Comparison of ENCODE assay signal across 1 cellular context in genomic region chr9:95923794-95924193, GRCh38.
TF ChIP-seq lines count a peak whose summit lies in the region.

No MANE protein-coding gene starts in this region.

TF ChIP-seq in HepG2, 621 proteins besides CTCF, POLR2A, EP300 and RAD21 (continued from another document and continues in another):
- TF ChIP-seq ZBTB14 (CRISPR knock-in tag; IDR thresholded peaks at IDR 0.05) (no peak), KLF9 (CRISPR knock-in tag; IDR thresholded peaks at IDR 0.05; ENCODE audit: low read depth) (no peak), ZNF790 (CRISPR knock-in tag; IDR thresholded peaks at IDR 0.05; ENCODE audit: borderline replicate concordance) (no peak), ZNF598 (CRISPR knock-in tag; IDR thresholded peaks at IDR 0.05; ENCODE audit: borderline replicate concordance) (no peak), XBP1 (CRISPR knock-in tag; IDR thresholded peaks at IDR 0.05) (no peak), MED1 (CRISPR knock-in tag; IDR thresholded peaks at IDR 0.05) (peak; percentile 69; the same call in 1 of the 2 replicates), HMG20A (CRISPR knock-in tag; IDR thresholded peaks at IDR 0.05; ENCODE audit: borderline replicate concordance) (peak; percentile 51; the same call in 1 of the 2 replicates), USF2 (IDR thresholded peaks at IDR 0.05; ENCODE audit: low read depth, low read length) (no peak), USF2 (CRISPR knock-in tag; IDR thresholded peaks at IDR 0.05; ENCODE audit: borderline replicate concordance) (no peak), SRSF1 (optimal IDR thresholded peaks at IDR 0.05; ENCODE audit: low read depth, low read length) (no peak), ZNF660 (CRISPR knock-in tag; IDR thresholded peaks at IDR 0.05; ENCODE audit: borderline replicate concordance, low read depth) (no peak), NFYC (CRISPR knock-in tag; IDR thresholded peaks at IDR 0.05) (no peak), MIXL1 (CRISPR knock-in tag; IDR thresholded peaks at IDR 0.05) (peak; percentile 62), GATA4 (IDR thresholded peaks at IDR 0.05; ENCODE audit: borderline replicate concordance, low read depth) (no peak), ZBTB26 (CRISPR knock-in tag; IDR thresholded peaks at IDR 0.05; ENCODE audit: borderline replicate concordance) (no peak), NONO (IDR thresholded peaks at IDR 0.05) (no peak), NONO (CRISPR knock-in tag; conservative IDR thresholded peaks at IDR 0.05) (0 out of 2 replicates have a peak, but pooled peaks have one; percentile 33), PHF21A (CRISPR knock-in tag; IDR thresholded peaks at IDR 0.05) (no peak), NKX3-1 (CRISPR knock-in tag; IDR thresholded peaks at IDR 0.05) (no peak), ZNF350 (CRISPR knock-in tag; IDR thresholded peaks at IDR 0.05; ENCODE audit: borderline replicate concordance, low read depth) (no peak), RFX3 (CRISPR knock-in tag; IDR thresholded peaks at IDR 0.05) (no peak), MAX (IDR thresholded peaks at IDR 0.05) (peak; percentile 54), ZFX (CRISPR knock-in tag; IDR thresholded peaks at IDR 0.05; ENCODE audit: low read depth) (peak; percentile 50; the same call in 1 of the 2 replicates), PCBP2 (optimal IDR thresholded peaks at IDR 0.05; ENCODE audit: low read depth, low read length, poor library complexity, severe bottlenecking) (no peak), ZNF776 (CRISPR knock-in tag; IDR thresholded peaks at IDR 0.05) (no peak), MTA1 (CRISPR knock-in tag; IDR thresholded peaks at IDR 0.05; ENCODE audit: borderline replicate concordance) (no peak), ZNF530 (CRISPR knock-in tag; IDR thresholded peaks at IDR 0.05; ENCODE audit: low read depth) (no peak), ZNF775 (CRISPR knock-in tag; IDR thresholded peaks at IDR 0.05; ENCODE audit: borderline replicate concordance) (no peak), ZHX1 (CRISPR knock-in tag; IDR thresholded peaks at IDR 0.05; ENCODE audit: low read depth) (no peak), ZSCAN21 (CRISPR knock-in tag; IDR thresholded peaks at IDR 0.05; ENCODE audit: borderline replicate concordance) (no peak), GRHL1 (CRISPR knock-in tag; conservative IDR thresholded peaks at IDR 0.05) (no peak), BCLAF1 (IDR thresholded peaks at IDR 0.05) (no peak), SUZ12 (IDR thresholded peaks at IDR 0.05; ENCODE audit: low read depth, low read length) (no peak), ONECUT2 (CRISPR knock-in tag; IDR thresholded peaks at IDR 0.05) (no peak), AKNA (CRISPR knock-in tag; IDR thresholded peaks at IDR 0.05; ENCODE audit: borderline replicate concordance) (no peak), ATF1 (CRISPR knock-in tag; IDR thresholded peaks at IDR 0.05) (no peak), ZNF672 (CRISPR knock-in tag; IDR thresholded peaks at IDR 0.05) (no peak), ZKSCAN5 (CRISPR knock-in tag; IDR thresholded peaks at IDR 0.05) (no peak), CCAR2 (optimal IDR thresholded peaks at IDR 0.05; ENCODE audit: low read depth, low read length) (no peak), ZNF256 (CRISPR knock-in tag; conservative IDR thresholded peaks at IDR 0.05) (no peak), HNRNPK (IDR thresholded peaks at IDR 0.05; ENCODE audit: low read depth, low read length, poor library complexity, severe bottlenecking) (no peak), HCFC1 (IDR thresholded peaks at IDR 0.05; ENCODE audit: low read depth, low read length) (no peak), GPBP1L1 (CRISPR knock-in tag; IDR thresholded peaks at IDR 0.05) (no peak), TFAP4 (IDR thresholded peaks at IDR 0.05; ENCODE audit: borderline replicate concordance, low read depth) (no peak), CBX2 (IDR thresholded peaks at IDR 0.05; ENCODE audit: low read depth, low read length) (no peak), CBX2 (CRISPR knock-in tag; IDR thresholded peaks at IDR 0.05; ENCODE audit: low read depth) (no peak), SIX4 (CRISPR knock-in tag; IDR thresholded peaks at IDR 0.05) (no peak), POLR2AphosphoS5 (IDR thresholded peaks at IDR 0.05; ENCODE audit: low read depth, low read length) (no peak)
